In genomic region chr17:30600062-30600829, GRCh38 we compare ENCODE assay signal across 8 cellular contexts.
DNase-seq lines count a peak whose midpoint lies in the region; ATAC-seq and TF ChIP-seq lines count a peak whose summit lies in the region.

No MANE protein-coding gene starts in this region.

- no peaks in the 10 kb centered on the region for H3K27me3 ChIP-seq in GM23338 (ENCODE audit: insufficient read depth)
- H3K27me3 ChIP-seq in SJSA1 (replicated peaks) = no peaks in the 10 kb centered on the region
- H3K27me3 ChIP-seq in testis = no peaks in the 10 kb centered on the region

- H3K4me3 ChIP-seq in GM23338 (peak overlapping the region; percentile 90), SJSA1 (peak overlapping the region; percentile 79), testis (peak overlapping the region; percentile 94 to 98)

- H3F3A ChIP-seq in GM23338 (replicated peaks; ENCODE audit: low read depth) = peaks cover 14% of the 10 kb centered on the region; the same call in 1 of the 2 replicates

- no peaks in the 10 kb centered on the region; the same call in 1 of the 2 replicates for H3K36me3 ChIP-seq in GM23338 (ENCODE audit: insufficient read depth)
- H3K36me3 ChIP-seq in SJSA1 = no peaks in the 10 kb centered on the region; the same call in 1 of the 2 replicates
- H3K36me3 ChIP-seq in testis (ENCODE audit: low read depth, missing control alignments) = no peaks in the 10 kb centered on the region

- no peak for TF ChIP-seq POLR2A in testis (IDR thresholded peaks at IDR 0.05)

- WGBS in testis, 2 donors = 1 to 2% methylated on average over 11 to 48 of the region's 78 CpGs

- H3K4me1 Mint-ChIP-seq in GM23338 = peaks cover 34% of the 10 kb centered on the region

- peaks cover 5% of the 10 kb centered on the region for H3K27me3 Mint-ChIP-seq in GM23338 (ENCODE audit: insufficient read depth, low read depth, poor library complexity)

- H3K27ac Mint-ChIP-seq in GM23338 = peak overlapping the region; percentile 44; the same call in 1 of the 2 replicates

- peak; percentile 35 for DNase-seq in GF-D8 (lab: John Stamatoyannopoulos, UW)
- peak; percentile 92 for DNase-seq in GM23338 (ENCODE audit: low spot score)
- DNase-seq in Kasumi-1 (lab: John Stamatoyannopoulos, UW) = peak; percentile 89 to 90
- DNase-seq in SJSA1 (ENCODE audit: low read depth in 1 of 2, low spot score in 2 of 2) = peak; percentile 88 to 96
- peak; percentile 64 for DNase-seq in activated naive CD4-positive, alpha-beta T cell treated with anti-CD3 and anti-CD28 coated beads, Interleukin-2, amount 50 U/mL, for 16 hours
- DNase-seq in glomerular visceral epithelial cell (ENCODE audit: extremely low spot score) = peak; percentile 83
- peak; percentile 83 for DNase-seq in occipital lobe (lab: John Stamatoyannopoulos, UW)
- peak; percentile 84 for DNase-seq in testis

- H3K27ac ChIP-seq in GM23338 (ENCODE audit: low read depth) (peak overlapping the region; percentile 99), SJSA1 (peak overlapping the region; percentile 93), testis (peak overlapping the region; percentile 97 to 98)

- peaks cover 6% of the 10 kb centered on the region; the same call in 2 of the 3 replicates for H3K36me3 Mint-ChIP-seq in GM23338 (ENCODE audit: low read depth)

- H3K4me2 ChIP-seq in GM23338 = peak overlapping the region; percentile 93

- H3K9me2 ChIP-seq in GM23338 (ENCODE audit: insufficient read depth) = no peaks in the 10 kb centered on the region

- no peaks in the 10 kb centered on the region; the same call in 1 of the 2 replicates for H4K20me1 ChIP-seq in GM23338 (replicated peaks; ENCODE audit: insufficient read depth)

- intact Hi-C loops in testis (cut with DNase I; ENCODE audit: low total_unique reads) = no loop called here

- peak; percentile 91 for ATAC-seq in GM23338

- H2AFZ ChIP-seq in GM23338 = peak overlapping the region; percentile 97

- peak overlapping the region; percentile 97 for H3K4me3 Mint-ChIP-seq in GM23338

- peaks cover 42% of the 10 kb centered on the region for H3K79me2 ChIP-seq in GM23338 (replicated peaks; ENCODE audit: insufficient read depth)

- H3K9me3 ChIP-seq in SJSA1 (replicated peaks) = no peaks in the 10 kb centered on the region
- H3K9me3 ChIP-seq in testis = no peaks in the 10 kb centered on the region

- peak; percentile 47 to 51 for TF ChIP-seq CTCF in GM23338 (conservative IDR thresholded peaks at IDR 0.05; ENCODE audit: low read depth in 2 of 2)
- TF ChIP-seq CTCF in testis (IDR thresholded peaks at IDR 0.05) = peak; percentile 24 to 34 (median 26)

- peaks cover 20% of the 10 kb centered on the region for H3K9me3 Mint-ChIP-seq in GM23338

- H3K4me1 ChIP-seq in GM23338 (ENCODE audit: insufficient read depth) = peaks cover 26% of the 10 kb centered on the region
- peaks cover 26% of the 10 kb centered on the region for H3K4me1 ChIP-seq in SJSA1 (replicated peaks)
- H3K4me1 ChIP-seq in testis = peaks cover 3% of the 10 kb centered on the region

TF ChIP-seq in GM23338, 12 proteins besides CTCF, POLR2A, EP300 and RAD21 (continues in another document):
- TF ChIP-seq ETS1 (IDR thresholded peaks at IDR 0.05) (peak; percentile 56), EZH2 (IDR thresholded peaks at IDR 0.05; ENCODE audit: low read depth, unreplicated experiment) (no peak), REST (IDR thresholded peaks at IDR 0.05; ENCODE audit: unreplicated experiment) (no peak), NANOG (IDR thresholded peaks at IDR 0.05; ENCODE audit: borderline replicate concordance) (no peak), JUNB (IDR thresholded peaks at IDR 0.05; ENCODE audit: unreplicated experiment) (no peak), POLR2AphosphoS5 (IDR thresholded peaks at IDR 0.05; ENCODE audit: low read depth) (peak; percentile 84), ZNF462 (CRISPR knock-in tag; IDR thresholded peaks at IDR 0.05) (no peak)

Comparison
In these comparisons a context has a peak if more than half of its experiments do, and no peak if none do; other contexts are left out.
1. Peak in every context shown above with its lines: DNase-seq, ATAC-seq, H3K4me3 ChIP-seq and H3K27ac ChIP-seq.
2. DNase-seq: peak in every context shown above with its lines; median percentile 92 in GM23338; 92 in SJSA1; 90 in Kasumi-1; 84 in testis; 83 in glomerular visceral epithelial cell; 83 in occipital lobe; 64 in activated naive CD4-positive, alpha-beta T cell treated with anti-CD3 and anti-CD28 coated beads, Interleukin-2, amount 50 U/mL, for 16 hours; 35 in GF-D8.